In the genomic region with DNA sequence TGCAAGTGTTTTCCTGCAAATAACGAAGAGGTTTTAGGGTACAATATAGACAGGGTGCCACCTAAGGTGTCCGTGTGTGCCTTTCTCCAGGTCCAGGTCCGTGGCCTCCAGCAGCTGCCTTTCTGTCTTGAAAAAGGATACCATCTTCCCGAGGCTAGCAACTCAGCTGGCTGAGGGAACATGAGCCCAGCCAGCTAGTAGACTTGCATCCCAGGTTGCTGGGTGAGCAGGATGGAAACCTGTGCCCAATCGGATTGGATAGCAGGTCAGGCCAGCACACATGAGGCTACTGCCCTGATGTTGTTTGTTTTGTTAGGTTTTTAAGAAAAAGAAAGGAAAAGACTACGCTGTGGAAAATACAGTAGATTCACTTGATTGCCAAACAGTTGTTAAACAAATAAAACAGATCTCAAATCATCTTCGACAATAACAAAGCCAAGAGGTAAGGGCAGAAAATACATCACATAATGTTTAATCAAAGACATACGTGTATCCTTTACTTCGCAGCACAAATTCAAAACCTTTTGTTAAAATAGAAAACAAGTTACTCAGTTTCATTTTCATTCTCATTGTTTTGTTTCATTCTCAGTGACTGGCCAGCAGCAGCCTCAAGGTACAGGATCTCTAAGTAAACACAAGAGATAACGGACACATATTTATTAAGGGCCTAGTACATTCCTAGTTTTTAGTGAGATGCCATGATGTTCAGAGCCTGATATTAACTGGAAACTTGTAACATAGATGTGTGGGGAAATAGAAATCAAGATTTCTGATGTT, we compare ENCODE assay signal across 11 cellular contexts.
DNase-seq lines count a peak whose midpoint lies in the region; ATAC-seq and TF ChIP-seq lines count a peak whose summit lies in the region.
"Had no signal": no experiment of that assay in that cellular context is flagged by ENCODE, and none has a peak within 500 bp of the region (broad histone marks: within the 10 kb centered on the region; RNA-seq: fewer than 3 reads in every experiment).

No MANE protein-coding gene starts in this region.

- CTCF ChIA-PET in activated CD4-positive, alpha-beta T cell treated with anti-CD3 and anti-CD28 coated beads, Interleukin-2, amount 10 ng/mL, durations not matched to agents 7 days and 5 days (lab: Charles Lee): no interaction called here
- CTCF ChIA-PET in activated CD4-positive, alpha-beta T cell treated with anti-CD3 and anti-CD28 coated beads for 36 hours (lab: Charles Lee): no interaction called here

- TF ChIP-seq POLR2A in esophagus squamous epithelium (IDR thresholded peaks at IDR 0.05): no peak

- H3K4me1 Mint-ChIP-seq in activated CD4-positive, alpha-beta T cell treated with anti-CD3 and anti-CD28 coated beads, Interleukin-2, amount 10 ng/mL, durations not matched to agents 7 days and 5 days: peaks cover 11% of the 10 kb centered on the region
- no peaks in the 10 kb centered on the region for H3K4me1 Mint-ChIP-seq in activated CD4-positive, alpha-beta T cell treated with anti-CD3 and anti-CD28 coated beads for 36 hours
- H3K4me1 Mint-ChIP-seq: naive B cell had no signal

- H3K9me3 Mint-ChIP-seq in activated CD4-positive, alpha-beta T cell treated with anti-CD3 and anti-CD28 coated beads, Interleukin-2, amount 10 ng/mL, durations not matched to agents 7 days and 5 days: no peaks in the 10 kb centered on the region
- H3K9me3 Mint-ChIP-seq in activated CD4-positive, alpha-beta T cell treated with anti-CD3 and anti-CD28 coated beads for 36 hours (ENCODE audit: low read depth): no peaks in the 10 kb centered on the region

- TF ChIP-seq CTCF in esophagus squamous epithelium (IDR thresholded peaks at IDR 0.05): no peak

- intact Hi-C loops in activated CD4-positive, alpha-beta T cell treated with anti-CD3 and anti-CD28 coated beads for 36 hours (cut with DNase I, micrococcal nuclease): no loop called here
- intact Hi-C loops in esophagus squamous epithelium (cut with DNase I): no loop called here

- H3K27ac Mint-ChIP-seq in activated CD4-positive, alpha-beta T cell treated with anti-CD3 and anti-CD28 coated beads, Interleukin-2, amount 10 ng/mL, durations not matched to agents 7 days and 5 days: no peak overlapping the region
- no peak overlapping the region for H3K27ac Mint-ChIP-seq in activated CD4-positive, alpha-beta T cell treated with anti-CD3 and anti-CD28 coated beads for 36 hours
- H3K27ac Mint-ChIP-seq: naive B cell had no signal

- H3K4me1 ChIP-seq in esophagus squamous epithelium (peaks cover 0 to 4% (median 0%) of the 10 kb centered on the region in 3 donors), skeletal muscle tissue (ENCODE audit: control insufficient read depth in 3 of 3, insufficient read depth in 3 of 3, low read length in 3 of 3) (peaks cover 0 to 2% (median 0%) of the 10 kb centered on the region in 3 donors)

- WGBS in esophagus squamous epithelium, 2 donors: 37 to 53% methylated on average over 9 to 10 of the region's 10 CpGs

- H3K27me3 Mint-ChIP-seq in activated CD4-positive, alpha-beta T cell treated with anti-CD3 and anti-CD28 coated beads, Interleukin-2, amount 10 ng/mL, durations not matched to agents 7 days and 5 days: peaks cover 20% of the 10 kb centered on the region
- H3K27me3 Mint-ChIP-seq in activated CD4-positive, alpha-beta T cell treated with anti-CD3 and anti-CD28 coated beads for 36 hours: peaks cover 11% of the 10 kb centered on the region
- H3K27me3 Mint-ChIP-seq: naive B cell had no signal

- H3K36me3 Mint-ChIP-seq in activated CD4-positive, alpha-beta T cell treated with anti-CD3 and anti-CD28 coated beads, Interleukin-2, amount 10 ng/mL, durations not matched to agents 7 days and 5 days (ENCODE audit: low read depth): no peaks in the 10 kb centered on the region
- H3K36me3 Mint-ChIP-seq in activated CD4-positive, alpha-beta T cell treated with anti-CD3 and anti-CD28 coated beads for 36 hours (ENCODE audit: low read depth): no peaks in the 10 kb centered on the region
- H3K36me3 Mint-ChIP-seq: naive B cell had no signal

- H3K4me3 ChIP-seq in esophagus squamous epithelium: peak overlapping the region in 1 of 4 donors; percentile 39
- H3K4me3 ChIP-seq in skeletal muscle tissue (ENCODE audit: low read length in 3 of 3): peak overlapping the region in 2 of 3 donors; percentile 32 to 38

- H3K9me3 ChIP-seq in esophagus squamous epithelium: no peaks in the 10 kb centered on the region
- no peaks in the 10 kb centered on the region for H3K9me3 ChIP-seq in skeletal muscle tissue (ENCODE audit: control insufficient read depth in 3 of 3, low read length in 3 of 3)

- H3K27me3 ChIP-seq in esophagus squamous epithelium (no peaks in the 10 kb centered on the region), skeletal muscle tissue (ENCODE audit: control insufficient read depth in 3 of 3, insufficient read depth in 3 of 3, low read length in 3 of 3) (no peaks in the 10 kb centered on the region)

- H3K36me3 ChIP-seq in esophagus squamous epithelium (no peaks in the 10 kb centered on the region), skeletal muscle tissue (ENCODE audit: control insufficient read depth in 3 of 3, insufficient read depth in 3 of 3, low read length in 3 of 3) (no peaks in the 10 kb centered on the region)

- peak overlapping the region; percentile 10 for H3K4me3 Mint-ChIP-seq in activated CD4-positive, alpha-beta T cell treated with anti-CD3 and anti-CD28 coated beads, Interleukin-2, amount 10 ng/mL, durations not matched to agents 7 days and 5 days
- no peak overlapping the region for H3K4me3 Mint-ChIP-seq in activated CD4-positive, alpha-beta T cell treated with anti-CD3 and anti-CD28 coated beads for 36 hours
- H3K4me3 Mint-ChIP-seq: naive B cell had no signal

- DNase-seq in activated CD4-positive, alpha-beta T cell treated with anti-CD3 and anti-CD28 coated beads, Interleukin-2, amount 10 ng/mL, durations not matched to agents 7 days and 5 days: no peak
- DNase-seq in activated CD4-positive, alpha-beta T cell treated with anti-CD3 and anti-CD28 coated beads for 36 hours: no peak
- DNase-seq in HT1080 (ENCODE audit: low read depth) (peak; percentile 8), esophagus squamous epithelium (lab: John Stamatoyannopoulos, UW) (no peak), amygdala (lab: John Stamatoyannopoulos, UW) (no peak), C1 segment of cervical spinal cord (lab: John Stamatoyannopoulos, UW) (no peak)
- DNase-seq: Karpas-422; naive B cell; stimulated activated CD8-positive, alpha-beta memory T cell treated with anti-CD3 and anti-CD28 coated beads, Interleukin-4, amount 100 ng/mL, for 48 hours had no signal

- no peak for ATAC-seq in activated CD4-positive, alpha-beta T cell treated with anti-CD3 and anti-CD28 coated beads for 36 hours
- ATAC-seq in GM21576 (IDR thresholded peaks at IDR 0.05; ENCODE audit: unreplicated experiment): no peak

- H3K9ac ChIP-seq in skeletal muscle tissue (ENCODE audit: low read depth in 1 of 3, low read length in 3 of 3): peak overlapping the region in 1 of 3 donors; percentile 60

- H3K27ac ChIP-seq in esophagus squamous epithelium: peak overlapping the region in 3 of 4 donors; percentile 10 to 47 (median 42)
- peak overlapping the region; percentile 38 for H3K27ac ChIP-seq in skeletal muscle tissue (ENCODE audit: low read depth, low read length)

- POLR2A ChIA-PET in activated CD4-positive, alpha-beta T cell treated with anti-CD3 and anti-CD28 coated beads, Interleukin-2, amount 10 ng/mL, durations not matched to agents 7 days and 5 days (lab: Charles Lee): no interaction called here
- POLR2A ChIA-PET in activated CD4-positive, alpha-beta T cell treated with anti-CD3 and anti-CD28 coated beads for 36 hours (lab: Charles Lee): no interaction called here
